1 cellular context compared by ENCODE assay signal in genomic region chr10:13048762-13049161, GRCh38.
TF ChIP-seq lines count a peak whose summit lies in the region.

No MANE protein-coding gene starts in this region.

TF ChIP-seq in IMR-90, 13 proteins besides CTCF, POLR2A, EP300 and RAD21 (continued from another document):
- no peak for TF ChIP-seq SMC3 (IDR thresholded peaks at IDR 0.05; ENCODE audit: low read depth, low read length)
TF ChIP-seq in IMR-90: peak in this region for 1.
